24 cellular contexts compared by ENCODE assay signal in genomic region chr14:90421001-90421580, GRCh38.
"Had no signal": no experiment of that assay in that cellular context is flagged by ENCODE, and none has a peak within 500 bp of the region (broad histone marks: within the 10 kb centered on the region; RNA-seq: fewer than 3 reads in every experiment).

No MANE protein-coding gene starts in this region.

- H3K4me1 Mint-ChIP-seq: activated T-helper 17 cell treated with anti-CD3 and anti-CD28 coated beads, Interleukin-2, amount 50 U/mL, for 72 hours had no signal

- H3K36me3 Mint-ChIP-seq: activated naive CD4-positive, alpha-beta T cell treated with anti-CD3 and anti-CD28 coated beads, Interleukin-2, amount 50 U/mL, for 72 hours; natural killer cell treated with Interleukin-12 subunit alpha and Interleukin-12 subunit beta and Interleukin-15 and Interleukin-18, amount 100 ng/mL, for 72 hours; WTC11 had no signal

- H3K36me3 ChIP-seq: colonic mucosa, left ventricle myocardium inferior, pancreas, right atrium auricular region, spleen, transverse colon had no signal

- H3K27ac Mint-ChIP-seq: activated CD8-positive, alpha-beta T cell treated with anti-CD3 and anti-CD28 coated beads for 36 hours; activated T-helper 17 cell treated with anti-CD3 and anti-CD28 coated beads, Interleukin-2, amount 50 U/mL, for 72 hours; WTC11 had no signal

- H3K4me1 ChIP-seq: colonic mucosa, pancreas had no signal

- ATAC-seq: activated CD8-positive, alpha-beta T cell treated with anti-CD3 and anti-CD28 coated beads for 36 hours; activated naive CD4-positive, alpha-beta T cell treated with anti-CD3 and anti-CD28 coated beads, Interleukin-2, amount 50 U/mL, for 72 hours; activated T-cell treated with anti-CD3 and anti-CD28 coated beads, Interleukin-2, amount 50 U/mL, for 4 hours; activated T-helper 17 cell treated with anti-CD3 and anti-CD28 coated beads, Interleukin-2, amount 50 U/mL, for 72 hours; mucosa of descending colon; natural killer cell treated with Interleukin-12 subunit alpha and Interleukin-12 subunit beta and Interleukin-15 and Interleukin-18, amount 100 ng/mL, for 72 hours; psoas muscle; WTC11 had no signal

- H3K4me3 ChIP-seq: colonic mucosa, left ventricle myocardium inferior, lung, mucosa of descending colon, pancreas, psoas muscle, right atrium auricular region, spleen, transverse colon had no signal

- H3K4me3 Mint-ChIP-seq: activated CD8-positive, alpha-beta T cell treated with anti-CD3 and anti-CD28 coated beads for 36 hours; activated T-cell treated with anti-CD3 and anti-CD28 coated beads, Interleukin-2, amount 50 U/mL, for 4 hours; activated T-helper 17 cell treated with anti-CD3 and anti-CD28 coated beads, Interleukin-2, amount 50 U/mL, for 72 hours; natural killer cell treated with Interleukin-12 subunit alpha and Interleukin-12 subunit beta and Interleukin-15 and Interleukin-18, amount 100 ng/mL, for 72 hours; WTC11 had no signal

- H3K27me3 Mint-ChIP-seq: activated CD8-positive, alpha-beta T cell treated with anti-CD3 and anti-CD28 coated beads for 36 hours; activated T-helper 17 cell treated with anti-CD3 and anti-CD28 coated beads, Interleukin-2, amount 50 U/mL, for 72 hours had no signal

- H3K27me3 ChIP-seq: colonic mucosa, pancreas, right atrium auricular region, spleen, transverse colon had no signal

- H3K9me3 ChIP-seq: colonic mucosa, left ventricle myocardium inferior, mucosa of descending colon, pancreas, psoas muscle, right atrium auricular region, spleen, transverse colon had no signal

- H3K27ac ChIP-seq: colonic mucosa, left ventricle myocardium inferior, pancreas, psoas muscle, right atrium auricular region, spleen, transverse colon had no signal

- DNase-seq: activated CD4-positive, alpha-beta T cell treated with anti-CD3 and anti-CD28 coated beads for 1 hour; activated CD4-positive, alpha-beta T cell treated with anti-CD3 and anti-CD28 coated beads, Interleukin-2, amount 50 U/mL, for 1 hour; activated CD8-positive, alpha-beta T cell treated with anti-CD3 and anti-CD28 coated beads for 36 hours; activated naive CD4-positive, alpha-beta T cell; activated T-cell treated with anti-CD3 and anti-CD28 coated beads, Interleukin-2, amount 50 U/mL, for 4 hours; cerebellar nuclear complex; colonic mucosa; effector CD8-positive, alpha-beta T cell; left ventricle myocardium inferior; mesendoderm; mucosa of descending colon; nucleus accumbens; pancreas; psoas muscle; spleen; stimulated activated naive CD4-positive, alpha-beta T cell treated with Interleukin-2 at 50 U/mL for 16 hours; T-helper 2 cell; transverse colon had no signal

- H3K9me3 Mint-ChIP-seq: activated CD8-positive, alpha-beta T cell treated with anti-CD3 and anti-CD28 coated beads for 36 hours; activated naive CD4-positive, alpha-beta T cell treated with anti-CD3 and anti-CD28 coated beads, Interleukin-2, amount 50 U/mL, for 72 hours; activated T-cell treated with anti-CD3 and anti-CD28 coated beads, Interleukin-2, amount 50 U/mL, for 4 hours; activated T-helper 17 cell treated with anti-CD3 and anti-CD28 coated beads, Interleukin-2, amount 50 U/mL, for 72 hours; natural killer cell treated with Interleukin-12 subunit alpha and Interleukin-12 subunit beta and Interleukin-15 and Interleukin-18, amount 100 ng/mL, for 72 hours had no signal
